Comparison of ENCODE assay signal across 8 cellular contexts in the genomic region with DNA sequence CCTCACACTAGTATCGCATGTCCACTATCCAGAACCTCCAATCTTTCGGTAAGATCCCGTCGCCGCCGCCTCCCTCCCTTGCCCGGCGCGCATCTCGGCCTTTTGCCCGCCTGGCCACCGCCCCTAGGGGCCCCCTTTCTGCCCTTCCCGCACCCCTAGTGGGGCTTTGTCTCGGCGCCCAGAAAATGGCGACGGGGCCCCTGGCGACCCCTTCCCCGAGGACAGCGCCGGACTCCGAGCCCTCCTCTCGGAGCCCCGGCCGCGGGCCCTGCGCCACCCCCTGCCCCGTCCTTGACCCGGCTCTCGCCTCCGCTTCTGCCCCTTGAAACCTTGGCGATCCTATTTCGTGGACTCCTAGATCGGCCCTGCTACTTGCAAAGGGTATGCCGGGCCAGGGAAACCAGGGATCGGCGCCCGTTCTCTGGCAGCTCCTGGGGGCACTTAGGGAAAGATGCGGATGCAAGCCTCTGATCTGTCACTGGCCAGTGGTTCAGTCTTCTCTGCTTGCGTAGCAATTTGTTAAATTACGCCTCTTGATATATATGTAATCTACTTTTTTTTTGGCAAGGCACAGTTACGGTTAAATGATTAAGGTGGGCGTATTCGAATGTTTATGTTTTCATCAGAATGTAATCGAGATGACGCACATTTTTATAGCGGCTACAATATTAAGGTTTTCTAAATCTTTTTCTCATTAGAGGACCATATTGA. TPM values are rescaled to one million over a fixed set of nuclear protein-coding genes. Genes with fewer than 3 reads are reported as not detected.
DNase-seq lines count a peak whose midpoint lies in the region; ATAC-seq and TF ChIP-seq lines count a peak whose summit lies in the region.

No MANE protein-coding gene starts in this region.

- peak overlapping the region; percentile 84 for H3K4me3 ChIP-seq in choroid plexus epithelial cell (ENCODE audit: low read depth, low read length)

- H3K27me3 Mint-ChIP-seq in CD14-positive monocyte (ENCODE audit: low read depth in 3 of 3) = no peaks in the 10 kb centered on the region

- no peak for TF ChIP-seq CTCF in CD14-positive monocyte (IDR thresholded peaks at IDR 0.05)
- TF ChIP-seq CTCF in choroid plexus epithelial cell (conservative IDR thresholded peaks at IDR 0.05; ENCODE audit: low read depth, low read length) = no peak

- H3K36me3 Mint-ChIP-seq in CD14-positive monocyte = peaks cover 28 to 29% of the 10 kb centered on the region in 2 donors

- H3K4me1 Mint-ChIP-seq in CD14-positive monocyte = peaks cover 40% of the 10 kb centered on the region

- peak overlapping the region; percentile 97 to 100 (median 99) for H3K27ac Mint-ChIP-seq in CD14-positive monocyte

- no peaks in the 10 kb centered on the region for H3K27me3 ChIP-seq in layer of hippocampus (ENCODE audit: control insufficient read depth, insufficient read depth, low read length)

- no peaks in the 10 kb centered on the region for H3K9me3 Mint-ChIP-seq in CD14-positive monocyte

- peak; percentile 31 for ATAC-seq in HG03196 (IDR thresholded peaks at IDR 0.05; ENCODE audit: unreplicated experiment)

- peak overlapping the region; percentile 98 to 99 for H3K4me3 Mint-ChIP-seq in CD14-positive monocyte

- DNase-seq in CD14-positive monocyte (ENCODE audit: low spot score) = peak; percentile 49
- peak; percentile 10 for DNase-seq in GM19238 (ENCODE audit: insufficient read length, low spot score)
- DNase-seq in T follicular helper cell (ENCODE audit: low read depth) = peak; percentile 9
- peak; percentile 57 for DNase-seq in choroid plexus epithelial cell (ENCODE audit: low read depth)
- peak; percentile 3 for DNase-seq in stimulated activated CD8-positive, alpha-beta memory T cell treated with anti-CD3 and anti-CD28 coated beads, Interleukin-12 subunit alpha, Interleukin-12 subunit beta, amount 100 ng/mL, for 24 hours (ENCODE audit: extremely low read depth)
- DNase-seq in NCI-H2196 (lab: John Stamatoyannopoulos, UW; ENCODE audit: unreplicated experiment) = no peak

- intact Hi-C loops in CD14-positive monocyte (cut with micrococcal nuclease) = loop anchor here (5.0 to 10.0 kb wide), 3 partner anchors 142 to 1655 kb away; a partner anchor contains a TSS

- peak overlapping the region; percentile 90 for H3K27ac ChIP-seq in layer of hippocampus (ENCODE audit: low read depth, low read length)

RNA-seq across cellular contexts. Expression of a gene that starts 0.6 kb away (rescaled TPM):
- 10 to 100 TPM; 51.8 to 70.8 TPM for polyA plus RNA-seq in CD14-positive monocyte
